Comparison of ENCODE assay signal across 17 cellular contexts in the genomic region with DNA sequence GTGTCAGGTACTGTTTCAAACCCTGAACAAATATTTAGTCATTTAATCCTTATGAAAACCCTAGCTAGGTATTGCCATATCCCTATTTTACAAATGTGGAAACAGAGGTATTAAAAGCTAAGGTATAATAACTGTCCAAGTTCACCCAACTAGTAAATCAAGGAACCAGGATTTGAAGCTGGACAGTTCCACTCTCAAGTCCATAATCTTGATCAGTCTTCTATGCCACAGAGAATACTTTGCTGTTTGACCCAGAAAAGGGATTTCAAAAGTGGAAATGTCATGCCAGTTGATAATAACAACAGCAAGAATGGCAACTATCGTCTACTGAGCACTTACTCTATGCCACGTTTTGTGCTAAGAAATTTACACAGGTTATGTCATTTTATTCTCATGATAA.
"Had no signal": no experiment of that assay in that cellular context is flagged by ENCODE, and none has a peak within 500 bp of the region (broad histone marks: within the 10 kb centered on the region; RNA-seq: fewer than 3 reads in every experiment).

No MANE protein-coding gene starts in this region.

- H3K4me1 ChIP-seq: SJSA1 had no signal

- H3K4me3 Mint-ChIP-seq: IgD-negative memory B cell had no signal

- H3K27ac Mint-ChIP-seq: IgD-negative memory B cell had no signal

- H3K27ac ChIP-seq: SJSA1, SK-N-MC had no signal

- H3K9me3 ChIP-seq: SJSA1 had no signal

- H3K4me3 ChIP-seq: SJSA1, SK-N-MC had no signal

- H3K27me3 ChIP-seq: SJSA1 had no signal

- H3K36me3 ChIP-seq: SJSA1 had no signal

- DNase-seq: Kasumi-1; KG1; NCI-H1092 treated with DMSO at 0.1 percent for 48 hours; NCI-H1436; NCI-H2081 treated with DMSO at 0.1 percent for 48 hours; NCI-H226; NCI-H446; NK-92 treated with Interleukin-12 subunit alpha and Interleukin-12 subunit beta, amount 100 ng/mL, for 24 hours; PC-3; Right ventricle myocardium superior; SIG-M5; T-helper 1 cell had no signal

- ATAC-seq: HepG2, Panc1, PC-3 had no signal

- FAIRE-seq: HepG2 had no signal
